1 cellular context compared by ENCODE assay signal in genomic region chr11:61329871-61330270, GRCh38.
TF ChIP-seq lines count a peak whose summit lies in the region.

No MANE protein-coding gene starts in this region.

TF ChIP-seq in endothelial cell of umbilical vein, 7 proteins besides CTCF, POLR2A, EP300 and RAD21:
- TF ChIP-seq FOS (IDR thresholded peaks at IDR 0.05; ENCODE audit: borderline replicate concordance, insufficient read depth, low read length) (no peak), MYC (IDR thresholded peaks at IDR 0.05; ENCODE audit: low read depth, low read length) (no peak), GATA2 (IDR thresholded peaks at IDR 0.05; ENCODE audit: insufficient read depth, insufficient read length, low read depth, low read length) (no peak), EZH2 (IDR thresholded peaks at IDR 0.05; ENCODE audit: borderline replicate concordance, low read depth, low read length, severe bottlenecking) (no peak), POLR2AphosphoS5 (IDR thresholded peaks at IDR 0.05; ENCODE audit: insufficient read depth, low read depth, low read length) (no peak), MAX (IDR thresholded peaks at IDR 0.05; ENCODE audit: insufficient read depth, insufficient read length) (no peak), JUN (IDR thresholded peaks at IDR 0.05; ENCODE audit: borderline replicate concordance, insufficient read depth, insufficient read length, low read depth) (no peak)
